ENCODE assay signal across 18 cellular contexts in genomic region chr19:31214997-31215396, GRCh38.
DNase-seq lines count a peak whose midpoint lies in the region; ATAC-seq and TF ChIP-seq lines count a peak whose summit lies in the region.
"Had no signal": no experiment of that assay in that cellular context is flagged by ENCODE, and none has a peak within 500 bp of the region (broad histone marks: within the 10 kb centered on the region; RNA-seq: fewer than 3 reads in every experiment).

No MANE protein-coding gene starts in this region.

- DNase-seq in activated T-cell treated with anti-CD3 and anti-CD28 coated beads, Interleukin-2, amount 50 U/mL, for 72 hours = no peak
- no peak for DNase-seq in activated T-cell treated with anti-CD3 and anti-CD28 coated beads for 4 hours
- DNase-seq in RWPE1 (ENCODE audit: low spot score) = peak; percentile 59
- DNase-seq in activated naive CD8-positive, alpha-beta T cell treated with anti-CD3 and anti-CD28 coated beads, Interleukin-2, amount 10 ng/mL, durations not matched to agents 7 days and 5 days = no peak
- no peak for DNase-seq in smooth muscle cell (lab: John Stamatoyannopoulos, UW; ENCODE audit: unreplicated experiment)
- DNase-seq in Caco-2 = no peak
- DNase-seq in islet precursor cell = no peak
- DNase-seq: left cardiac atrium, NCI-H1092 treated with DMSO at 0.1 percent for 48 hours, NCI-H748 treated with DMSO at 0.1 percent for 48 hours had no signal

- WGBS in smooth muscle cell (ENCODE audit: low lambda C conversion rate) = 80% methylated on average over 2 of the region's 2 CpGs

- intact Hi-C loops in Caco-2 (cut with micrococcal nuclease; ENCODE audit: unreplicated experiment) = no loop called here

- no peaks in the 10 kb centered on the region for H3K27me3 Mint-ChIP-seq in activated T-cell treated with anti-CD3 and anti-CD28 coated beads, Interleukin-2, amount 50 U/mL, for 72 hours (ENCODE audit: low read depth)
- no peaks in the 10 kb centered on the region for H3K27me3 Mint-ChIP-seq in activated naive CD8-positive, alpha-beta T cell treated with anti-CD3 and anti-CD28 coated beads, Interleukin-2, amount 10 ng/mL, durations not matched to agents 7 days and 5 days
- H3K27me3 Mint-ChIP-seq in Caco-2 (ENCODE audit: insufficient read depth, unreplicated experiment) = peaks cover 5% of the 10 kb centered on the region
- H3K27me3 Mint-ChIP-seq: brain had no signal

- H3F3A ChIP-seq in smooth muscle cell (ENCODE audit: low read depth) = peaks cover 5% of the 10 kb centered on the region

- no peak overlapping the region for H3K4me3 ChIP-seq in smooth muscle cell
- no peak overlapping the region for H3K4me3 ChIP-seq in Caco-2 (ENCODE audit: low read depth, low read length)
- H3K4me3 ChIP-seq: esophagus muscularis mucosa, right atrium auricular region, suprapubic skin had no signal

- H3K9me3 ChIP-seq in smooth muscle cell (replicated peaks; ENCODE audit: low read depth) (no peaks in the 10 kb centered on the region), Caco-2 (no peaks in the 10 kb centered on the region; the same call in 1 of the 2 replicates)
- H3K9me3 ChIP-seq: esophagus muscularis mucosa, neutrophil, right atrium auricular region, suprapubic skin had no signal

- no peak for TF ChIP-seq CTCF in RWPE1 (conservative IDR thresholded peaks at IDR 0.05; ENCODE audit: low read depth)
- TF ChIP-seq CTCF in smooth muscle cell (IDR thresholded peaks at IDR 0.05; ENCODE audit: borderline replicate concordance, insufficient read depth, poor library complexity, severe bottlenecking) = no peak
- TF ChIP-seq CTCF in Caco-2 (IDR thresholded peaks at IDR 0.05; ENCODE audit: insufficient read depth in 1 of 2, low read depth in 1 of 2, low read length in 1 of 2, severe bottlenecking in 1 of 2, unreplicated experiment in 1 of 2) = no peak

- POLR2A ChIA-PET in RWPE1 (lab: Yijun Ruan, JAX; ENCODE audit: low non-redundant PET) (no interaction called here), Caco-2 (lab: Charles Lee) (no interaction called here)
- POLR2A ChIA-PET in activated naive CD8-positive, alpha-beta T cell treated with anti-CD3 and anti-CD28 coated beads, Interleukin-2, amount 10 ng/mL, durations not matched to agents 7 days and 5 days (lab: Charles Lee) = no interaction called here

- no peaks in the 10 kb centered on the region for H3K79me2 ChIP-seq in smooth muscle cell (ENCODE audit: low read depth)

- H3K27ac ChIP-seq in RWPE1 (peak overlapping the region; percentile 91; the same call in 1 of the 2 replicates), smooth muscle cell (ENCODE audit: low read depth) (peak overlapping the region; percentile 95)
- H3K27ac ChIP-seq: esophagus muscularis mucosa, KMS-11, neutrophil, right atrium auricular region, suprapubic skin had no signal

- H3K9me3 Mint-ChIP-seq in activated T-cell treated with anti-CD3 and anti-CD28 coated beads, Interleukin-2, amount 50 U/mL, for 72 hours = peaks cover under 1 to 4% of the 10 kb centered on the region in 2 donors
- H3K9me3 Mint-ChIP-seq in activated naive CD8-positive, alpha-beta T cell treated with anti-CD3 and anti-CD28 coated beads, Interleukin-2, amount 10 ng/mL, durations not matched to agents 7 days and 5 days = peaks cover 6% of the 10 kb centered on the region
- peaks cover 5% of the 10 kb centered on the region for H3K9me3 Mint-ChIP-seq in Caco-2 (ENCODE audit: unreplicated experiment)
- H3K9me3 Mint-ChIP-seq: brain had no signal

- H3K4me2 ChIP-seq in smooth muscle cell = no peak overlapping the region
- H3K4me2 ChIP-seq: KMS-11 had no signal

- peaks cover 0 to 11% of the 10 kb centered on the region in 2 donors for H3K36me3 Mint-ChIP-seq in activated T-cell treated with anti-CD3 and anti-CD28 coated beads, Interleukin-2, amount 50 U/mL, for 72 hours (ENCODE audit: insufficient read depth in 2 of 2)
- H3K36me3 Mint-ChIP-seq in activated naive CD8-positive, alpha-beta T cell treated with anti-CD3 and anti-CD28 coated beads, Interleukin-2, amount 10 ng/mL, durations not matched to agents 7 days and 5 days = peaks cover 10% of the 10 kb centered on the region
- no peaks in the 10 kb centered on the region for H3K36me3 Mint-ChIP-seq in Caco-2 (ENCODE audit: insufficient read depth, unreplicated experiment)
- H3K36me3 Mint-ChIP-seq: brain, WTC11 had no signal

- H3K27ac Mint-ChIP-seq in activated T-cell treated with anti-CD3 and anti-CD28 coated beads, Interleukin-2, amount 50 U/mL, for 72 hours = peak overlapping the region; percentile 91
- peak overlapping the region; percentile 96 for H3K27ac Mint-ChIP-seq in activated naive CD8-positive, alpha-beta T cell treated with anti-CD3 and anti-CD28 coated beads, Interleukin-2, amount 10 ng/mL, durations not matched to agents 7 days and 5 days
- H3K27ac Mint-ChIP-seq in Caco-2 (ENCODE audit: unreplicated experiment) = no peak overlapping the region
- H3K27ac Mint-ChIP-seq: WTC11 had no signal

- BruUV-seq in Caco-2 (replicated peaks; lab: Mats Ljungman, UMichigan) = no TSS peak

- no peaks in the 10 kb centered on the region for H3K36me3 ChIP-seq in smooth muscle cell (ENCODE audit: low read depth)
- H3K36me3 ChIP-seq in Caco-2 (ENCODE audit: control insufficient read depth, insufficient read depth, low read length) = no peaks in the 10 kb centered on the region
- H3K36me3 ChIP-seq: esophagus muscularis mucosa, neutrophil, right atrium auricular region, suprapubic skin had no signal

- CTCF ChIA-PET in RWPE1 (lab: Yijun Ruan, JAX) (no interaction called here), Caco-2 (lab: Charles Lee) (no interaction called here)

- H3K27me3 ChIP-seq in smooth muscle cell (ENCODE audit: low read depth) (no peaks in the 10 kb centered on the region), Caco-2 (replicated peaks; ENCODE audit: control insufficient read depth, insufficient read depth, low read length) (no peaks in the 10 kb centered on the region)
- H3K27me3 ChIP-seq: esophagus muscularis mucosa, right atrium auricular region, suprapubic skin had no signal

- H3K4me3 Mint-ChIP-seq in activated T-cell treated with anti-CD3 and anti-CD28 coated beads, Interleukin-2, amount 50 U/mL, for 72 hours = peak overlapping the region; percentile 74 to 89
- H3K4me3 Mint-ChIP-seq in activated naive CD8-positive, alpha-beta T cell treated with anti-CD3 and anti-CD28 coated beads, Interleukin-2, amount 10 ng/mL, durations not matched to agents 7 days and 5 days = no peak overlapping the region
- no peak overlapping the region for H3K4me3 Mint-ChIP-seq in Caco-2 (ENCODE audit: unreplicated experiment)
- H3K4me3 Mint-ChIP-seq: brain, WTC11 had no signal

- peak; percentile 58 to 62 for ATAC-seq in activated T-cell treated with anti-CD3 and anti-CD28 coated beads, Interleukin-2, amount 50 U/mL, for 72 hours (replicated peaks in 1 of 2)
- ATAC-seq in activated naive CD8-positive, alpha-beta T cell treated with anti-CD3 and anti-CD28 coated beads, Interleukin-2, amount 10 ng/mL, durations not matched to agents 7 days and 5 days (ENCODE audit: low read depth) = no peak
- no peak for ATAC-seq in GM18870 (IDR thresholded peaks at IDR 0.05; ENCODE audit: unreplicated experiment)
- ATAC-seq: WTC11 had no signal

- peaks cover 40% of the 10 kb centered on the region for H3K4me1 Mint-ChIP-seq in activated T-cell treated with anti-CD3 and anti-CD28 coated beads, Interleukin-2, amount 50 U/mL, for 72 hours (ENCODE audit: low read depth)
- peaks cover 22% of the 10 kb centered on the region for H3K4me1 Mint-ChIP-seq in activated naive CD8-positive, alpha-beta T cell treated with anti-CD3 and anti-CD28 coated beads, Interleukin-2, amount 10 ng/mL, durations not matched to agents 7 days and 5 days
- no peaks in the 10 kb centered on the region for H3K4me1 Mint-ChIP-seq in Caco-2 (ENCODE audit: low read depth, unreplicated experiment)
- H3K4me1 Mint-ChIP-seq: WTC11 had no signal

- no peak overlapping the region for H3K9ac ChIP-seq in smooth muscle cell (ENCODE audit: low read depth)
- H3K9ac ChIP-seq: KMS-11 had no signal

- H4K20me1 ChIP-seq in smooth muscle cell (ENCODE audit: low read depth) = no peaks in the 10 kb centered on the region

- H2AFZ ChIP-seq in smooth muscle cell (ENCODE audit: low read depth) = no peak overlapping the region

- peaks cover 5% of the 10 kb centered on the region for H3K4me1 ChIP-seq in smooth muscle cell (ENCODE audit: low read depth)
- no peaks in the 10 kb centered on the region for H3K4me1 ChIP-seq in Caco-2
- H3K4me1 ChIP-seq: esophagus muscularis mucosa, right atrium auricular region had no signal

Comparison
In these comparisons a context has a peak if more than half of its experiments do, and no peak if none do; other contexts are left out.
1. ATAC-seq: peak in activated T-cell treated with anti-CD3 and anti-CD28 coated beads, Interleukin-2, amount 50 U/mL, for 72 hours (2 of 2); none in activated naive CD8-positive, alpha-beta T cell treated with anti-CD3 and anti-CD28 coated beads, Interleukin-2, amount 10 ng/mL, durations not matched to agents 7 days and 5 days (single experiment) and GM18870 (single experiment).
2. H3K4me3 Mint-ChIP-seq: peak in activated T-cell treated with anti-CD3 and anti-CD28 coated beads, Interleukin-2, amount 50 U/mL, for 72 hours (2 of 2); none in activated naive CD8-positive, alpha-beta T cell treated with anti-CD3 and anti-CD28 coated beads, Interleukin-2, amount 10 ng/mL, durations not matched to agents 7 days and 5 days (single experiment) and Caco-2 (single experiment).